ENCODE assay signal across 8 cellular contexts in the genomic region with DNA sequence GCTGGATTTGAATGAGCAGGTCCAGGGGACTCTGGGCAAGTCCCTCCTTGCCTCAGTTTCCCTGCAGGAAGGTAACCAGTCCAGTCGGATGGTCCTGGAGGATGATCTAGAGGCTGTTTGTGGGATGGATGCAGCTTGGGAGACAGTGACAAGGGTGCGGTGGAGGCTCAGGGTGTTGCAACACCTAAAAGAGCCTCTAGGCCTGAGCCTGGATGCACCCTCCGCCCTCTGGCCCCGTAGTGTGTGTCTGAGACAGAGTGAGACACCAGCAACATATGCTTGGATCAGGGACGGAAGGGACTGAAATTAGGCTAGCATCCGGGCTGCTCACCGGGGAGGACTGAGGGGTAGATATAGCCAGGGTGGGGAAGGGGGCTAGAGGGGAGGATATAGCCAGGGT.
DNase-seq lines count a peak whose midpoint lies in the region; ATAC-seq and TF ChIP-seq lines count a peak whose summit lies in the region.

No MANE protein-coding gene starts in this region.

- CTCF ChIA-PET in activated naive CD4-positive, alpha-beta T cell treated with anti-CD3 and anti-CD28 coated beads, Interleukin-2, amount 10 ng/mL, durations not matched to agents 7 days and 5 days (lab: Charles Lee), result no interaction called here

- peaks cover 27% of the 10 kb centered on the region for H3K4me1 Mint-ChIP-seq in activated naive CD4-positive, alpha-beta T cell treated with anti-CD3 and anti-CD28 coated beads, Interleukin-2, amount 10 ng/mL, durations not matched to agents 7 days and 5 days
- H3K4me1 Mint-ChIP-seq in stimulated activated naive CD8-positive, alpha-beta T cell treated with anti-CD3 and anti-CD28 coated beads, Interleukin-15, amount 100 ng/mL, for 72 hours, result peaks cover 34% of the 10 kb centered on the region

- H3K27me3 Mint-ChIP-seq in activated naive CD4-positive, alpha-beta T cell treated with anti-CD3 and anti-CD28 coated beads, Interleukin-2, amount 10 ng/mL, durations not matched to agents 7 days and 5 days, result peaks cover 18% of the 10 kb centered on the region
- H3K27me3 Mint-ChIP-seq in stimulated activated naive CD8-positive, alpha-beta T cell treated with anti-CD3 and anti-CD28 coated beads, Interleukin-15, amount 100 ng/mL, for 72 hours, result no peaks in the 10 kb centered on the region

- DNase-seq in AG09309 (ENCODE audit: low read depth), result no peak
- DNase-seq in KBM-7, result peak; percentile 22
- peak; percentile 48 for DNase-seq in activated naive CD4-positive, alpha-beta T cell treated with anti-CD3 and anti-CD28 coated beads, Interleukin-2, amount 10 ng/mL, durations not matched to agents 7 days and 5 days
- DNase-seq in iris pigment epithelial cell (ENCODE audit: low read depth), result peak; percentile 21
- peak; percentile 31 to 43 for DNase-seq in stimulated activated naive CD8-positive, alpha-beta T cell treated with anti-CD3 and anti-CD28 coated beads, Interleukin-15, amount 100 ng/mL, for 72 hours
- DNase-seq in LoVo (ENCODE audit: low spot score), result no peak
- no peak for DNase-seq in hypothalamus (lab: John Stamatoyannopoulos, UW)

- no peaks in the 10 kb centered on the region for H3K9me3 Mint-ChIP-seq in activated naive CD4-positive, alpha-beta T cell treated with anti-CD3 and anti-CD28 coated beads, Interleukin-2, amount 10 ng/mL, durations not matched to agents 7 days and 5 days
- H3K9me3 Mint-ChIP-seq in stimulated activated naive CD8-positive, alpha-beta T cell treated with anti-CD3 and anti-CD28 coated beads, Interleukin-15, amount 100 ng/mL, for 72 hours, result no peaks in the 10 kb centered on the region

- peaks cover 1% of the 10 kb centered on the region for H3K36me3 Mint-ChIP-seq in activated naive CD4-positive, alpha-beta T cell treated with anti-CD3 and anti-CD28 coated beads, Interleukin-2, amount 10 ng/mL, durations not matched to agents 7 days and 5 days

- peak overlapping the region; percentile 96 for H3K4me3 Mint-ChIP-seq in activated naive CD4-positive, alpha-beta T cell treated with anti-CD3 and anti-CD28 coated beads, Interleukin-2, amount 10 ng/mL, durations not matched to agents 7 days and 5 days
- H3K4me3 Mint-ChIP-seq in stimulated activated naive CD8-positive, alpha-beta T cell treated with anti-CD3 and anti-CD28 coated beads, Interleukin-15, amount 100 ng/mL, for 72 hours, result peak overlapping the region; percentile 79 to 97

- no peak for TF ChIP-seq CTCF in AG09309 (IDR thresholded peaks at IDR 0.05; ENCODE audit: control insufficient read depth, insufficient read depth, low read depth, low read length, missing control alignments)

- in situ Hi-C loops in KBM-7 (cut with MboI; ENCODE audit: low pct_unique_long_range_greater_than_20kb, low sequenced_read_pairs), result no loop called here

- peak overlapping the region; percentile 48 for H3K4me3 ChIP-seq in AG09309 (ENCODE audit: control insufficient read depth, low read depth, low read length)

- H3K27ac Mint-ChIP-seq in activated naive CD4-positive, alpha-beta T cell treated with anti-CD3 and anti-CD28 coated beads, Interleukin-2, amount 10 ng/mL, durations not matched to agents 7 days and 5 days, result peak overlapping the region; percentile 81
- H3K27ac Mint-ChIP-seq in stimulated activated naive CD8-positive, alpha-beta T cell treated with anti-CD3 and anti-CD28 coated beads, Interleukin-15, amount 100 ng/mL, for 72 hours, result peak overlapping the region in 1 of 2 donors; percentile 4

- no peak for ATAC-seq in stimulated activated naive CD8-positive, alpha-beta T cell treated with anti-CD3 and anti-CD28 coated beads, Interleukin-15, amount 100 ng/mL, for 72 hours
- ATAC-seq in GM21447 (IDR thresholded peaks at IDR 0.05; ENCODE audit: unreplicated experiment), result no peak

Comparison
In these comparisons a context has a peak if more than half of its experiments do, and no peak if none do; other contexts are left out.
1. DNase-seq: peak in KBM-7 (single experiment), activated naive CD4-positive, alpha-beta T cell treated with anti-CD3 and anti-CD28 coated beads, Interleukin-2, amount 10 ng/mL, durations not matched to agents 7 days and 5 days (single experiment), iris pigment epithelial cell (single experiment) and stimulated activated naive CD8-positive, alpha-beta T cell treated with anti-CD3 and anti-CD28 coated beads, Interleukin-15, amount 100 ng/mL, for 72 hours (2 of 2); none in AG09309 (single experiment), LoVo (single experiment) and hypothalamus (0 of 51).